In genomic region chr17:18187226-18187625, GRCh38 we compare ENCODE assay signal across 9 cellular contexts. TPM values are rescaled to one million over a fixed set of nuclear protein-coding genes. Genes with fewer than 3 reads are reported as not detected.
DNase-seq lines count a peak whose midpoint lies in the region; ATAC-seq, FAIRE-seq and TF ChIP-seq lines count a peak whose summit lies in the region.
"Had no signal": no experiment of that assay in that cellular context is flagged by ENCODE, and none has a peak within 500 bp of the region (broad histone marks: within the 10 kb centered on the region; RNA-seq: fewer than 3 reads in every experiment).

No MANE protein-coding gene starts in this region.

- POLR2A ChIA-PET in Caco-2 (lab: Charles Lee) (no interaction called here), OCI-LY7 (lab: Charles Lee) (no interaction called here), endothelial cell of umbilical vein (lab: Charles Lee) (no interaction called here)

- H3K27ac ChIP-seq in OCI-LY7 (ENCODE audit: low read depth, low read length, poor library complexity, severe bottlenecking) (no peak overlapping the region), endothelial cell of umbilical vein (ENCODE audit: insufficient read depth, low read depth, low read length) (no peak overlapping the region), parathyroid adenoma (no peak overlapping the region), small intestine (ENCODE audit: low read depth in 1 of 2, low read length in 1 of 2) (no peak overlapping the region)

- H3K27me3 Mint-ChIP-seq in Caco-2 (ENCODE audit: insufficient read depth, unreplicated experiment), result no peaks in the 10 kb centered on the region

- H3K9ac ChIP-seq in endothelial cell of umbilical vein (replicated peaks; ENCODE audit: extremely low read depth, insufficient read depth, low read length), result no peak overlapping the region
- H3K9ac ChIP-seq in parathyroid adenoma, result no peak overlapping the region

- H3K4me1 ChIP-seq in Caco-2 (peaks cover 34% of the 10 kb centered on the region), OCI-LY7 (ENCODE audit: insufficient read depth, low read length, poor library complexity, severe bottlenecking) (peaks cover 28% of the 10 kb centered on the region), endothelial cell of umbilical vein (ENCODE audit: control insufficient read depth, extremely low read depth, insufficient read depth, low read length) (peaks cover 70% of the 10 kb centered on the region), parathyroid adenoma (peaks cover 57% of the 10 kb centered on the region), small intestine (ENCODE audit: control insufficient read depth in 2 of 2, insufficient read depth in 1 of 2, low read depth in 1 of 2, low read length in 1 of 2) (peaks cover 19 to 40% of the 10 kb centered on the region in 2 donors)

- CTCF ChIA-PET in Caco-2 (lab: Charles Lee), result no interaction called here
- CTCF ChIA-PET in OCI-LY7 (lab: Charles Lee; ENCODE audit: unreplicated experiment), result no interaction called here
- CTCF ChIA-PET in endothelial cell of umbilical vein (lab: Charles Lee), result interaction anchor here (1.8 kb wide), 1 partner anchor 46 kb away, joined by 8 read pairs; no protein-coding TSS in a partner anchor

- H3K79me2 ChIP-seq in OCI-LY7 (ENCODE audit: insufficient read depth, low read depth, low read length) (peaks cover 84% of the 10 kb centered on the region), endothelial cell of umbilical vein (ENCODE audit: control insufficient read depth, insufficient read depth, low read length) (peaks cover 82% of the 10 kb centered on the region), parathyroid adenoma (peaks cover 76% of the 10 kb centered on the region)

- no peak overlapping the region for H3K4me3 ChIP-seq in Caco-2 (ENCODE audit: low read depth, low read length)
- H3K4me3 ChIP-seq in OCI-LY7 (ENCODE audit: low read depth, low read length, poor library complexity, severe bottlenecking), result peak overlapping the region; percentile 84
- peak overlapping the region in 1 of 3 experiments; percentile 79 for H3K4me3 ChIP-seq in endothelial cell of umbilical vein (replicated peaks in 1 of 3; ENCODE audit: insufficient read depth in 1 of 3, low read depth in 1 of 3, low read length in 3 of 3)
- peak overlapping the region; percentile 90 for H3K4me3 ChIP-seq in parathyroid adenoma (ENCODE audit: low read depth, low read length)
- peak overlapping the region in 1 of 2 donors; percentile 92 for H3K4me3 ChIP-seq in small intestine (ENCODE audit: low read depth in 1 of 2, low read length in 2 of 2)

- intact Hi-C loops in Caco-2 (cut with micrococcal nuclease; ENCODE audit: unreplicated experiment) (no loop called here), OCI-LY7 (cut with micrococcal nuclease; ENCODE audit: unreplicated experiment) (no loop called here), endothelial cell of umbilical vein (cut with micrococcal nuclease) (no loop called here)

- peaks cover 26% of the 10 kb centered on the region for H3K4me1 Mint-ChIP-seq in Caco-2 (ENCODE audit: low read depth, unreplicated experiment)

- H3K36me3 ChIP-seq in Caco-2 (ENCODE audit: control insufficient read depth, insufficient read depth, low read length) (peaks cover 13% of the 10 kb centered on the region), OCI-LY7 (ENCODE audit: insufficient read depth, low read length) (peaks cover 73% of the 10 kb centered on the region), endothelial cell of umbilical vein (ENCODE audit: control insufficient read depth in 2 of 2, extremely low read depth in 1 of 2, insufficient read depth in 2 of 2, low read length in 2 of 2) (no peaks in the 10 kb centered on the region), parathyroid adenoma (ENCODE audit: control insufficient read depth, insufficient read depth, low read length) (no peaks in the 10 kb centered on the region), small intestine (ENCODE audit: control insufficient read depth in 2 of 2, insufficient read depth in 2 of 2, low read length in 2 of 2) (peaks cover 0 to 7% of the 10 kb centered on the region in 2 donors)

- peak overlapping the region; percentile 18 for H3K27ac Mint-ChIP-seq in Caco-2 (ENCODE audit: unreplicated experiment)

- H4K20me1 ChIP-seq in OCI-LY7 (ENCODE audit: insufficient read depth, low read length) (peaks cover 36% of the 10 kb centered on the region), endothelial cell of umbilical vein (replicated peaks; ENCODE audit: control insufficient read depth, extremely low read depth, insufficient read depth, low read length) (no peaks in the 10 kb centered on the region)

- dilution Hi-C loops in endothelial cell of umbilical vein (cut with MboI; ENCODE audit: extremely low pct_ligation_motif_present, low sequenced_read_pairs), result no loop called here

- H3K4me3 Mint-ChIP-seq in Caco-2 (ENCODE audit: unreplicated experiment), result peak overlapping the region; percentile 85

- DNase-seq in Caco-2 (no peak), OCI-LY7 (ENCODE audit: low spot score) (no peak), endothelial cell of umbilical vein (ENCODE audit: low read depth, low spot score) (peak; percentile 20), NCI-H2196 (lab: John Stamatoyannopoulos, UW; ENCODE audit: unreplicated experiment) (no peak), small intestine (no peak)
- DNase-seq: kidney glomerular epithelial cell had no signal

- no peak for TF ChIP-seq POLR2A in endothelial cell of umbilical vein (IDR thresholded peaks at IDR 0.05; ENCODE audit: low read depth, low read length)

- H3K27me3 ChIP-seq in Caco-2 (replicated peaks; ENCODE audit: control insufficient read depth, insufficient read depth, low read length) (no peaks in the 10 kb centered on the region), endothelial cell of umbilical vein (ENCODE audit: control insufficient read depth in 2 of 2, insufficient read depth in 2 of 2, low read length in 2 of 2) (no peaks in the 10 kb centered on the region), parathyroid adenoma (ENCODE audit: control insufficient read depth, insufficient read depth, low read length) (no peaks in the 10 kb centered on the region), small intestine (ENCODE audit: control insufficient read depth in 2 of 2, insufficient read depth in 2 of 2, low read length in 2 of 2) (no peaks in the 10 kb centered on the region)

- H3K9me3 ChIP-seq in Caco-2 (no peaks in the 10 kb centered on the region), OCI-LY7 (ENCODE audit: low read length) (no peaks in the 10 kb centered on the region), endothelial cell of umbilical vein (replicated peaks; ENCODE audit: control insufficient read depth, insufficient read depth, low read length) (no peaks in the 10 kb centered on the region), parathyroid adenoma (ENCODE audit: control insufficient read depth, low read length) (no peaks in the 10 kb centered on the region), small intestine (ENCODE audit: control insufficient read depth, low read depth) (no peaks in the 10 kb centered on the region)

- no peaks in the 10 kb centered on the region for H3K9me3 Mint-ChIP-seq in Caco-2 (ENCODE audit: unreplicated experiment)

- BruUV-seq in Caco-2 (replicated peaks; lab: Mats Ljungman, UMichigan) (no TSS peak), OCI-LY7 (replicated peaks; lab: Mats Ljungman, UMichigan) (no TSS peak), endothelial cell of umbilical vein (replicated peaks; lab: Mats Ljungman, UMichigan) (no TSS peak)

- H3K9me2 ChIP-seq in OCI-LY7 (ENCODE audit: insufficient read depth, low read length), result no peaks in the 10 kb centered on the region

- peaks cover 66% of the 10 kb centered on the region for H3K36me3 Mint-ChIP-seq in Caco-2 (ENCODE audit: insufficient read depth, unreplicated experiment)

- TF ChIP-seq CTCF in Caco-2 (IDR thresholded peaks at IDR 0.05; ENCODE audit: insufficient read depth in 1 of 2, low read depth in 1 of 2, low read length in 1 of 2, severe bottlenecking in 1 of 2, unreplicated experiment in 1 of 2) (no peak), OCI-LY7 (conservative IDR thresholded peaks at IDR 0.05; ENCODE audit: low read length) (no peak), endothelial cell of umbilical vein (IDR thresholded peaks at IDR 0.05; ENCODE audit: extremely low read depth in 1 of 2, insufficient read depth in 1 of 2, low read depth in 1 of 2, low read length in 2 of 2) (no peak), parathyroid adenoma (IDR thresholded peaks at IDR 0.05) (no peak)

- H3K9me1 ChIP-seq in endothelial cell of umbilical vein (replicated peaks; ENCODE audit: control insufficient read depth, extremely low read depth, insufficient read depth, low read length), result no peaks in the 10 kb centered on the region

- H2AFZ ChIP-seq in OCI-LY7 (ENCODE audit: low read length) (no peak overlapping the region), endothelial cell of umbilical vein (ENCODE audit: low read depth, low read length) (no peak overlapping the region), parathyroid adenoma (no peak overlapping the region)

- WGBS in small intestine, 3 donors, result 3 to 21% (median 10%) methylated on average over 2 of the region's 2 CpGs

- ATAC-seq in HG03565 (IDR thresholded peaks at IDR 0.05; ENCODE audit: unreplicated experiment), result no peak
- no peak for ATAC-seq in HG03135 (IDR thresholded peaks at IDR 0.05; ENCODE audit: unreplicated experiment)

- FAIRE-seq in endothelial cell of umbilical vein (lab: Jason Lieb, UNC), result peak; percentile 38
- no peak for FAIRE-seq in small intestine (lab: Jason Lieb, UNC)

- H3K4me2 ChIP-seq in OCI-LY7 (ENCODE audit: low read length) (peak overlapping the region; percentile 97), endothelial cell of umbilical vein (ENCODE audit: insufficient read depth, low read length) (peak overlapping the region; percentile 93), parathyroid adenoma (ENCODE audit: low read length) (peak overlapping the region; percentile 99)

RNA-seq across cellular contexts. Expression of gene ALKBH5, which starts 3.6 kb away (rescaled TPM):
- total RNA-seq in Caco-2 (2022) (99.0 and 101 TPM in 2 replicates), OCI-LY7 (2022) (120 and 125 TPM in 2 replicates), endothelial cell of umbilical vein (70.7 and 71.0 TPM in 2 replicates)
- 99.3 and 100 TPM in 2 replicates for total RNA-seq in OCI-LY7 (2014; rRNA removed; shearing (Covaris generic))
- polyA plus RNA-seq in endothelial cell of umbilical vein (54.5 and 55.3 TPM in 2 replicates), small intestine (10 to 100 TPM; 36.2 to 42.8 (median 38.4) TPM)
- 49.2 and 50.9 TPM in 2 replicates for polyA plus RNA-seq in endothelial cell of umbilical vein (2011; cell fraction: cytosol; rRNA removed)
- polyA plus RNA-seq in endothelial cell of umbilical vein (2011; cell fraction: nucleus; rRNA removed), result 22.4 and 25.2 TPM in 2 replicates
- 41.3 and 42.9 TPM in 2 replicates for polyA plus RNA-seq in endothelial cell of umbilical vein (2012)
- polyA minus RNA-seq in endothelial cell of umbilical vein, result 79.3 and 89.4 TPM in 2 replicates
- polyA minus RNA-seq in endothelial cell of umbilical vein (2011; cell fraction: cytosol; rRNA and poly(A)+ RNA removed), result 106 TPM
- polyA minus RNA-seq in endothelial cell of umbilical vein (2011; cell fraction: nucleus; rRNA and poly(A)+ RNA removed), result 18.0 and 18.2 TPM in 2 replicates

RNA-seq across cellular contexts. Expression of gene LLGL1, which starts 38.2 kb away (rescaled TPM):
- total RNA-seq in Caco-2 (2022) (39.5 and 41.3 TPM in 2 replicates), OCI-LY7 (2022) (19.9 and 20.8 TPM in 2 replicates), endothelial cell of umbilical vein (34.9 and 36.8 TPM in 2 replicates)
- total RNA-seq in OCI-LY7 (2014; rRNA removed; shearing (Covaris generic)), result 11.9 and 14.1 TPM in 2 replicates
- polyA plus RNA-seq in endothelial cell of umbilical vein (47.1 and 55.5 TPM in 2 replicates), small intestine (1 to 10 TPM; 2.5 to 9.4 (median 3.0) TPM)
- 30.8 and 38.9 TPM in 2 replicates for polyA plus RNA-seq in endothelial cell of umbilical vein (2011; cell fraction: cytosol; rRNA removed)
- polyA plus RNA-seq in endothelial cell of umbilical vein (2011; cell fraction: nucleus; rRNA removed), result 47.3 and 56.7 TPM in 2 replicates
- polyA plus RNA-seq in endothelial cell of umbilical vein (2012), result 24.1 and 28.5 TPM in 2 replicates
- 36.3 and 42.3 TPM in 2 replicates for polyA minus RNA-seq in endothelial cell of umbilical vein
- polyA minus RNA-seq in endothelial cell of umbilical vein (2011; cell fraction: cytosol; rRNA and poly(A)+ RNA removed), result 14.3 TPM
- polyA minus RNA-seq in endothelial cell of umbilical vein (2011; cell fraction: nucleus; rRNA and poly(A)+ RNA removed), result 17.3 and 24.4 TPM in 2 replicates
